Comparison of ENCODE assay signal across 23 cellular contexts in genomic region chr20:20219016-20219415, GRCh38.
DNase-seq lines count a peak whose midpoint lies in the region; ATAC-seq and TF ChIP-seq lines count a peak whose summit lies in the region.
"Had no signal": no experiment of that assay in that cellular context is flagged by ENCODE, and none has a peak within 500 bp of the region (broad histone marks: within the 10 kb centered on the region; RNA-seq: fewer than 3 reads in every experiment).

No MANE protein-coding gene starts in this region.

- no peak for TF ChIP-seq CTCF in HEK293 (tag by site-specific recombination; IDR thresholded peaks at IDR 0.05)
- no peak for TF ChIP-seq CTCF in WTC11 (IDR thresholded peaks at IDR 0.05)

- H3K36me3 Mint-ChIP-seq in immature natural killer cell (peaks cover 10 to 18% (median 11%) of the 10 kb centered on the region in 3 donors), WTC11 (peaks cover 16% of the 10 kb centered on the region)
- peaks cover 15% of the 10 kb centered on the region for H3K36me3 Mint-ChIP-seq in natural killer cell treated with Interleukin-12 subunit alpha and Interleukin-12 subunit beta and Interleukin-15 and Interleukin-18, amount 100 ng/mL, for 72 hours
- H3K36me3 Mint-ChIP-seq: CD14-positive monocyte; CD4-positive, alpha-beta memory T cell; CD4-positive, CD25-positive, alpha-beta regulatory T cell had no signal

- H3K4me1 Mint-ChIP-seq in immature natural killer cell = peaks cover 44 to 46% of the 10 kb centered on the region in 2 donors
- peaks cover 29 to 34% of the 10 kb centered on the region in 2 donors for H3K4me1 Mint-ChIP-seq in natural killer cell treated with Interleukin-12 subunit alpha and Interleukin-12 subunit beta and Interleukin-15 and Interleukin-18, amount 100 ng/mL, for 72 hours (ENCODE audit: low read depth in 2 of 2)
- H3K4me1 Mint-ChIP-seq in WTC11 = peaks cover 27% of the 10 kb centered on the region
- H3K4me1 Mint-ChIP-seq: CD14-positive monocyte; CD4-positive, alpha-beta memory T cell; CD4-positive, CD25-positive, alpha-beta regulatory T cell had no signal

- H3K27ac Mint-ChIP-seq in immature natural killer cell (peak overlapping the region in 5 of 6 donors; percentile 54 to 99 (median 98)), WTC11 (no peak overlapping the region)
- peak overlapping the region; percentile 65 to 71 for H3K27ac Mint-ChIP-seq in natural killer cell treated with Interleukin-12 subunit alpha and Interleukin-12 subunit beta and Interleukin-15 and Interleukin-18, amount 100 ng/mL, for 72 hours
- H3K27ac Mint-ChIP-seq: CD14-positive monocyte; CD4-positive, alpha-beta memory T cell; CD4-positive, CD25-positive, alpha-beta regulatory T cell; CD8-positive, alpha-beta memory T cell had no signal

- H3K27ac ChIP-seq in HEK293 (ENCODE audit: extremely low read depth, low read depth, low read length) = no peak overlapping the region
- H3K27ac ChIP-seq: BLaER1 had no signal

- H3K9me3 Mint-ChIP-seq in immature natural killer cell (peaks cover 1 to 18% (median 16%) of the 10 kb centered on the region in 6 donors), WTC11 (peaks cover 23% of the 10 kb centered on the region)
- H3K9me3 Mint-ChIP-seq in natural killer cell treated with Interleukin-12 subunit alpha and Interleukin-12 subunit beta and Interleukin-15 and Interleukin-18, amount 100 ng/mL, for 72 hours = peaks cover 8% of the 10 kb centered on the region

- peaks cover 18% of the 10 kb centered on the region for H3K4me1 ChIP-seq in HEK293 (ENCODE audit: control insufficient read depth, insufficient read depth, low read length)

- H3K4me3 ChIP-seq in HEK293 (ENCODE audit: low read depth, low read length) = no peak overlapping the region
- H3K4me3 ChIP-seq: BLaER1, GM12878 had no signal

- peak; percentile 12 for DNase-seq in DMS53 (lab: John Stamatoyannopoulos, UW)
- no peak for DNase-seq in DMS53 treated with DMSO at 0.1 percent for 48 hours (lab: John Stamatoyannopoulos, UW; ENCODE audit: unreplicated experiment)
- no peak for DNase-seq in immature natural killer cell
- DNase-seq in natural killer cell treated with Interleukin-12 subunit alpha and Interleukin-12 subunit beta and Interleukin-15 and Interleukin-18, amount 100 ng/mL, for 72 hours (ENCODE audit: low spot score) = no peak
- DNase-seq in WTC11 (ENCODE audit: low spot score) = no peak
- DNase-seq: 8988T; ACHN; BE2C; C1 segment of cervical spinal cord; CD4-positive, alpha-beta memory T cell; CD4-positive, CD25-positive, alpha-beta regulatory T cell; CD8-positive, alpha-beta memory T cell; COR-L47; DMS153; DMS79; DND-41; EL; GDM1 had no signal

- H3K4me3 Mint-ChIP-seq in immature natural killer cell (no peak overlapping the region), WTC11 (no peak overlapping the region)
- no peak overlapping the region for H3K4me3 Mint-ChIP-seq in natural killer cell treated with Interleukin-12 subunit alpha and Interleukin-12 subunit beta and Interleukin-15 and Interleukin-18, amount 100 ng/mL, for 72 hours
- H3K4me3 Mint-ChIP-seq: CD14-positive monocyte; CD4-positive, alpha-beta memory T cell; CD4-positive, CD25-positive, alpha-beta regulatory T cell; CD8-positive, alpha-beta memory T cell had no signal

- H3K9me3 ChIP-seq in HEK293 (ENCODE audit: control insufficient read depth, insufficient read depth, low read depth, low read length) = no peaks in the 10 kb centered on the region

- POLR2A ChIA-PET in HEK293 (lab: Yijun Ruan, JAX) = no interaction called here
- POLR2A ChIA-PET in WTC11 (lab: Charles Lee) = no interaction called here

- H3K27me3 Mint-ChIP-seq in immature natural killer cell (ENCODE audit: low read depth in 3 of 3) (peaks cover 6 to 12% (median 12%) of the 10 kb centered on the region in 3 donors), WTC11 (ENCODE audit: low read depth) (no peaks in the 10 kb centered on the region)
- H3K27me3 Mint-ChIP-seq in natural killer cell treated with Interleukin-12 subunit alpha and Interleukin-12 subunit beta and Interleukin-15 and Interleukin-18, amount 100 ng/mL, for 72 hours = peaks cover 0 to 7% of the 10 kb centered on the region in 2 donors

- no peak for ATAC-seq in natural killer cell treated with Interleukin-12 subunit alpha and Interleukin-12 subunit beta and Interleukin-15 and Interleukin-18, amount 100 ng/mL, for 72 hours
- no peak for ATAC-seq in GM19328 (IDR thresholded peaks at IDR 0.05; ENCODE audit: unreplicated experiment)
- ATAC-seq in WTC11 = no peak
- ATAC-seq: GM12878 had no signal

- no peaks in the 10 kb centered on the region for H3K36me3 ChIP-seq in HEK293 (ENCODE audit: control insufficient read depth in 2 of 2, insufficient read depth in 1 of 2, low read length in 2 of 2)
- H3K36me3 ChIP-seq: BE2C, BLaER1 had no signal

- CTCF ChIA-PET in HEK293 (lab: Yijun Ruan, JAX) (interaction anchor here (0.8 kb wide), 1 partner anchor 18 kb away, joined by 4 read pairs; no protein-coding TSS in a partner anchor), WTC11 (lab: Charles Lee) (interaction anchor here (1.0 kb wide), 1 partner anchor 375 kb away, joined by 3 read pairs; no protein-coding TSS in a partner anchor)

TF ChIP-seq in HEK293, 187 proteins besides CTCF, POLR2A, EP300 and RAD21:
- TF ChIP-seq ZNF791 (tag by site-specific recombination; IDR thresholded peaks at IDR 0.05) (no peak), ZNF549 (tag by site-specific recombination; IDR thresholded peaks at IDR 0.05) (peak; percentile 100)

TF ChIP-seq in WTC11, 78 proteins besides CTCF, POLR2A, EP300 and RAD21 (continues in another document):
- TF ChIP-seq NR3C1 (CRISPR knock-in tag; conservative IDR thresholded peaks at IDR 0.05; ENCODE audit: low read depth) (no peak), OVOL2 (CRISPR knock-in tag; IDR thresholded peaks at IDR 0.05; ENCODE audit: borderline replicate concordance) (no peak), ESRRA (CRISPR knock-in tag; IDR thresholded peaks at IDR 0.05; ENCODE audit: borderline replicate concordance) (no peak), ZNF121 (CRISPR knock-in tag; IDR thresholded peaks at IDR 0.05) (no peak), HMGA2 (CRISPR knock-in tag; IDR thresholded peaks at IDR 0.05) (no peak), ELF4 (CRISPR knock-in tag; IDR thresholded peaks at IDR 0.05; ENCODE audit: low read depth) (no peak), HMGXB4 (CRISPR knock-in tag; IDR thresholded peaks at IDR 0.05) (no peak), E2F4 (CRISPR knock-in tag; IDR thresholded peaks at IDR 0.05; ENCODE audit: borderline replicate concordance, low read depth) (no peak), E2F5 (CRISPR knock-in tag; IDR thresholded peaks at IDR 0.05) (no peak), ZNF423 (CRISPR knock-in tag; IDR thresholded peaks at IDR 0.05) (no peak), IRF2 (CRISPR knock-in tag; IDR thresholded peaks at IDR 0.05; ENCODE audit: borderline replicate concordance, low read depth) (no peak), SP1 (CRISPR knock-in tag; conservative IDR thresholded peaks at IDR 0.05) (no peak), ATF6 (CRISPR knock-in tag; IDR thresholded peaks at IDR 0.05) (no peak)
